Comparison of ENCODE assay signal across 12 cellular contexts in genomic region chr2:118047273-118047898, GRCh38. TPM values are rescaled to one million over a fixed set of nuclear protein-coding genes. Genes with fewer than 3 reads are reported as not detected.
DNase-seq lines count a peak whose midpoint lies in the region; ATAC-seq and TF ChIP-seq lines count a peak whose summit lies in the region.
"Had no signal": no experiment of that assay in that cellular context is flagged by ENCODE, and none has a peak within 500 bp of the region (broad histone marks: within the 10 kb centered on the region; RNA-seq: fewer than 3 reads in every experiment).

No MANE protein-coding gene starts in this region.

- no TSS peak for BruUV-seq in Calu3 (replicated peaks; lab: Mats Ljungman, UMichigan)

- peak overlapping the region; percentile 50 for H3K4me2 ChIP-seq in Karpas-422 (ENCODE audit: low read depth, low read length, poor library complexity, severe bottlenecking)

- H3K27me3 ChIP-seq in Karpas-422 (ENCODE audit: low read length) (no peaks in the 10 kb centered on the region), brain microvascular endothelial cell (replicated peaks) (no peaks in the 10 kb centered on the region), lung (ENCODE audit: control insufficient read depth, insufficient read depth) (no peaks in the 10 kb centered on the region)

- peak overlapping the region; percentile 30 for H3K27ac Mint-ChIP-seq in Calu3 (ENCODE audit: unreplicated experiment)
- H3K27ac Mint-ChIP-seq: CD4-positive, CD25-positive, alpha-beta regulatory T cell had no signal

- peak overlapping the region; percentile 39 for H3K27ac ChIP-seq in Karpas-422 (ENCODE audit: low read length)
- no peak overlapping the region for H3K27ac ChIP-seq in brain microvascular endothelial cell
- no peak overlapping the region for H3K27ac ChIP-seq in lung (ENCODE audit: low read depth in 1 of 2, low read length in 1 of 2)
- H3K27ac ChIP-seq: parathyroid adenoma, suprapubic skin had no signal

- no peaks in the 10 kb centered on the region for H3K36me3 Mint-ChIP-seq in Calu3 (ENCODE audit: insufficient read depth, unreplicated experiment)
- H3K36me3 Mint-ChIP-seq: CD4-positive, CD25-positive, alpha-beta regulatory T cell had no signal

- intact Hi-C loops in Calu3 (cut with micrococcal nuclease; ENCODE audit: unreplicated experiment), result loop anchor here (1.0 to 5.0 kb wide), 6 partner anchors 38 to 810 kb away; no protein-coding TSS in a partner anchor
- intact Hi-C loops in posterior vena cava (cut with DNase I), result loop anchor here (5.0 to 10.0 kb wide), 3 partner anchors 157 to 810 kb away; no protein-coding TSS in a partner anchor

- H3K4me3 ChIP-seq in Karpas-422 (ENCODE audit: low read length) (no peak overlapping the region), brain microvascular endothelial cell (ENCODE audit: low read depth, low read length) (no peak overlapping the region), lung (no peak overlapping the region)
- H3K4me3 ChIP-seq: suprapubic skin had no signal

- CTCF ChIA-PET in Calu3 (lab: Charles Lee), result interaction anchor here (0.9 to 2.1 kb wide), 20 partner anchors 11 to 808 kb away, joined by 3 to 16 read pairs (median 6); partner anchors contain the start of gene INSIG2

- no peaks in the 10 kb centered on the region for H3K9me3 ChIP-seq in Karpas-422 (ENCODE audit: low read length)
- no peaks in the 10 kb centered on the region for H3K9me3 ChIP-seq in lung (ENCODE audit: control insufficient read depth in 2 of 2, insufficient read depth in 1 of 2, low read length in 1 of 2)
- H3K9me3 ChIP-seq: suprapubic skin had no signal

- DNase-seq in Calu3 (no peak), Karpas-422 (peak; percentile 59), brain microvascular endothelial cell (peak; percentile 9), lung (ENCODE audit: low spot score) (no peak), KBM-7 (no peak), posterior vena cava (ENCODE audit: low spot score) (no peak)
- DNase-seq: islet precursor cell had no signal

- TF ChIP-seq CTCF in Calu3 (IDR thresholded peaks at IDR 0.05; ENCODE audit: unreplicated experiment), result no peak
- TF ChIP-seq CTCF in brain microvascular endothelial cell (IDR thresholded peaks at IDR 0.05; ENCODE audit: low read depth, low read length, missing control alignments), result no peak
- TF ChIP-seq CTCF in lung (IDR thresholded peaks at IDR 0.05; ENCODE audit: control extremely low read depth, extremely low read depth), result no peak

- H3K79me2 ChIP-seq in Karpas-422 (ENCODE audit: low read length), result no peaks in the 10 kb centered on the region
- H3K79me2 ChIP-seq: parathyroid adenoma had no signal

- no peaks in the 10 kb centered on the region for H3K9me2 ChIP-seq in Karpas-422 (replicated peaks; ENCODE audit: insufficient read depth, low read length)

- peak overlapping the region; percentile 9 for H3K4me3 Mint-ChIP-seq in Calu3 (ENCODE audit: low read depth, unreplicated experiment)
- H3K4me3 Mint-ChIP-seq: CD4-positive, CD25-positive, alpha-beta regulatory T cell had no signal

- in situ Hi-C loops in brain microvascular endothelial cell (cut with HindIII; ENCODE audit: low pct_ligation_motif_present, low sequenced_read_pairs) (no loop called here), KBM-7 (cut with MboI; ENCODE audit: low pct_unique_long_range_greater_than_20kb, low sequenced_read_pairs) (loop anchor here (25.0 kb wide), 1 partner anchor 815 kb away; no protein-coding TSS in a partner anchor)

- H3K9me3 Mint-ChIP-seq in Calu3 (ENCODE audit: low read depth, unreplicated experiment), result no peaks in the 10 kb centered on the region
- H3K9me3 Mint-ChIP-seq: CD4-positive, CD25-positive, alpha-beta regulatory T cell had no signal

- H3K27me3 Mint-ChIP-seq in Calu3 (ENCODE audit: unreplicated experiment), result no peaks in the 10 kb centered on the region

- peaks cover 67% of the 10 kb centered on the region for H3K4me1 Mint-ChIP-seq in Calu3 (ENCODE audit: low read depth, unreplicated experiment)
- H3K4me1 Mint-ChIP-seq: CD4-positive, CD25-positive, alpha-beta regulatory T cell had no signal

- ATAC-seq in lung (ENCODE audit: insufficient read depth, low FRiP score) (peak; percentile 69), GM18502 (IDR thresholded peaks at IDR 0.05; ENCODE audit: poor library complexity, unreplicated experiment) (no peak), GM19467 (IDR thresholded peaks at IDR 0.05; ENCODE audit: unreplicated experiment) (no peak)

- peak overlapping the region; percentile 30; the same call in 1 of the 2 replicates for H3K9ac ChIP-seq in Karpas-422 (ENCODE audit: low read length)
- H3K9ac ChIP-seq: parathyroid adenoma had no signal

- 65 to 69% methylated on average over 4 of the region's 4 CpGs for WGBS in lung, 2 donors

- H3K36me3 ChIP-seq in Karpas-422 (ENCODE audit: insufficient read depth, low read length) (no peaks in the 10 kb centered on the region), brain microvascular endothelial cell (replicated peaks) (no peaks in the 10 kb centered on the region), lung (ENCODE audit: control insufficient read depth in 2 of 2, insufficient read depth in 2 of 2, low read length in 2 of 2) (no peaks in the 10 kb centered on the region)
- H3K36me3 ChIP-seq: suprapubic skin had no signal

- H3K4me1 ChIP-seq in Karpas-422 (ENCODE audit: low read length) (peaks cover 53% of the 10 kb centered on the region), lung (ENCODE audit: control insufficient read depth in 2 of 2, insufficient read depth in 2 of 2, low read length in 2 of 2) (no peaks in the 10 kb centered on the region)
- H3K4me1 ChIP-seq: parathyroid adenoma had no signal

- no peaks in the 10 kb centered on the region for H4K20me1 ChIP-seq in Karpas-422 (ENCODE audit: insufficient read depth, low read depth, low read length)

- peak overlapping the region; percentile 65 for H2AFZ ChIP-seq in Karpas-422 (ENCODE audit: low read length)
- H2AFZ ChIP-seq: parathyroid adenoma had no signal

RNA-seq across cellular contexts. Expression of gene CCDC93, which starts 33.5 kb away (rescaled TPM):
- total RNA-seq in Calu3 (2022) (49.8 and 57.3 TPM in 2 replicates), lung (10 to 100 TPM; 33.3 to 45.6 TPM), posterior vena cava (10 to 100 TPM; 24.7 to 28.1 TPM)
- total RNA-seq in Karpas-422 (2014; rRNA removed; shearing (Covaris generic); ENCODE audit: low replicate concordance), result 22.6 and 24.6 TPM in 2 replicates
- polyA plus RNA-seq in lung, result 10 to 100 TPM in 1 of 2 donors, 1 to 10 TPM in 1; 9.6 to 15.2 TPM

RNA-seq across cellular contexts. Expression of gene INSIG2, which starts 40.9 kb away (rescaled TPM):
- total RNA-seq in Calu3 (2022), result 64.4 and 67.1 TPM in 2 replicates
- 17.8 and 37.6 TPM in 2 replicates for total RNA-seq in Karpas-422 (2014; rRNA removed; shearing (Covaris generic); ENCODE audit: low replicate concordance)
- total RNA-seq in lung, result 10 to 100 TPM; 26.6 to 40.6 TPM
- 10 to 100 TPM; 16.4 to 19.2 TPM for polyA plus RNA-seq in lung
- 10 to 100 TPM; 22.2 to 29.4 TPM for total RNA-seq in posterior vena cava

Comparison
In these comparisons a context has a peak if more than half of its experiments do, and no peak if none do; other contexts are left out.
1. DNase-seq: peak in Karpas-422 (single experiment) and brain microvascular endothelial cell (single experiment); none in Calu3 (single experiment), lung (single experiment), KBM-7 (single experiment) and posterior vena cava (single experiment).